ENCODE assay signal across 12 cellular contexts in the genomic region with DNA sequence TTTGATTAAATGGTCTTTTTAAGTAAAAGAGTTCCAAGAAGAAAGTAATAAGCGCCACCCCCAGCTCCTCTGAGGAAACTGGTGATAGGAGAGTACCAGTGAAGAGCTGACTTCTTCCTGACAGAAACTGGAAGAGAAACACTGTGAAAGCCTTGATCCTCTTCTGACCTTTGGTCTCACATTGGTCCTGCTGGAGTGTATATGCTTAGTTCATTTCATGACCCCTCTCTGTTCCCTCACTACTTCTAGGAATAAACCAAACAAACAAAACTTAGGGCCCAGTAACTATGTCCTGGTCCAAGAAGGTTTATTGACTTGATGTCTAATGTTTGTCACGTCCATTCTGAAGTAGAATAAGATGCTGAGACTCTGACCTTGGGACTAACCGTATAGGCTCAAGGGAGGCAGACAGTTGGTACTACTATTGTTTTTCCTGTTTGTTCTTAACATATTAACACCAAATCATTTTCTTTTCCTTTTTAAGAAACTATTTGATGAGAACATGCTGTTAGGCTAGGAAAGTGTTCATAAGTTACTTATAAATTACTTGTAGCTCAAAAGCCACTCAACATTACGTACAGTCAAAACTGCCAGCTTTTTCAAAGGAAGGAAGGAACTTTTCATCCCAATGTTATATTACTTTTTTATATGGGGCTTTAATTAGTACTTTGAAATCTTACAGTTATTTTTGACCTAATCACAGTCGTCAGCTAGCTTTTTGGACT. TPM values are rescaled to one million over a fixed set of nuclear protein-coding genes. Genes with fewer than 3 reads are reported as not detected.
A peak's percentile ranks its signal among the peaks of the same experiment; 100 is the strongest.
DNase-seq lines count a peak whose midpoint lies in the region; ATAC-seq and TF ChIP-seq lines count a peak whose summit lies in the region.
"Had no signal": no experiment of that assay in that cellular context is flagged by ENCODE, and none has a peak within 500 bp of the region (broad histone marks: within the 10 kb centered on the region; RNA-seq: fewer than 3 reads in every experiment).

No MANE protein-coding gene starts in this region.

- H3K27me3 ChIP-seq in neutrophil = no peaks in the 10 kb centered on the region

- no peaks in the 10 kb centered on the region for H3K9me3 ChIP-seq in neutrophil
- H3K9me3 ChIP-seq: A549 had no signal

- ATAC-seq in GM21737 (IDR thresholded peaks at IDR 0.05; ENCODE audit: unreplicated experiment) (peak; percentile 50), HG03571 (IDR thresholded peaks at IDR 0.05; ENCODE audit: unreplicated experiment) (peak; percentile 40)
- ATAC-seq: A549 had no signal

- H3K9me3 Mint-ChIP-seq in activated CD4-positive, alpha-beta T cell treated with anti-CD3 and anti-CD28 coated beads, Interleukin-2, amount 10 ng/mL, durations not matched to agents 7 days and 5 days = no peaks in the 10 kb centered on the region
- H3K9me3 Mint-ChIP-seq: brain had no signal

- H3K27ac Mint-ChIP-seq in activated CD4-positive, alpha-beta T cell treated with anti-CD3 and anti-CD28 coated beads, Interleukin-2, amount 10 ng/mL, durations not matched to agents 7 days and 5 days = peak overlapping the region; percentile 25

- peaks cover 97% of the 10 kb centered on the region for H3K36me3 ChIP-seq in neutrophil

- H3K27ac ChIP-seq in neutrophil = peak overlapping the region; percentile 9
- H3K27ac ChIP-seq: A549 had no signal

- H3K36me3 Mint-ChIP-seq in activated CD4-positive, alpha-beta T cell treated with anti-CD3 and anti-CD28 coated beads, Interleukin-2, amount 10 ng/mL, durations not matched to agents 7 days and 5 days (ENCODE audit: low read depth) = peaks cover 56% of the 10 kb centered on the region

- CTCF ChIA-PET in activated CD4-positive, alpha-beta T cell treated with anti-CD3 and anti-CD28 coated beads, Interleukin-2, amount 10 ng/mL, durations not matched to agents 7 days and 5 days (lab: Charles Lee) = interaction anchor here (1.2 kb wide), 1 partner anchor 166 kb away, joined by 3 read pairs; no protein-coding TSS in a partner anchor

- TF ChIP-seq CTCF in neutrophil (IDR thresholded peaks at IDR 0.05) = no peak

- H3K4me3 Mint-ChIP-seq in activated CD4-positive, alpha-beta T cell treated with anti-CD3 and anti-CD28 coated beads, Interleukin-2, amount 10 ng/mL, durations not matched to agents 7 days and 5 days = no peak overlapping the region
- H3K4me3 Mint-ChIP-seq: brain had no signal

- POLR2A ChIA-PET in activated CD4-positive, alpha-beta T cell treated with anti-CD3 and anti-CD28 coated beads, Interleukin-2, amount 10 ng/mL, durations not matched to agents 7 days and 5 days (lab: Charles Lee) = no interaction called here

- DNase-seq in activated CD4-positive, alpha-beta T cell treated with anti-CD3 and anti-CD28 coated beads, Interleukin-2, amount 10 ng/mL, durations not matched to agents 7 days and 5 days = no peak
- DNase-seq in activated CD4-positive, alpha-beta T cell treated with anti-CD3 and anti-CD28 coated beads for 4 hours = no peak
- DNase-seq in SHP77 treated with DMSO at 0.1 percent for 48 hours (lab: John Stamatoyannopoulos, UW) (no peak), HuH-7.5 (ENCODE audit: low spot score) (no peak), NCI-H2029 (lab: John Stamatoyannopoulos, UW) (no peak)
- DNase-seq: erythroblast, NCI-H2171 treated with DMSO at 0.1 percent for 48 hours had no signal

- no peak overlapping the region for H3K4me3 ChIP-seq in neutrophil (ENCODE audit: low read depth in 1 of 2, low read length in 1 of 2)

- peaks cover 22% of the 10 kb centered on the region for H3K4me1 Mint-ChIP-seq in activated CD4-positive, alpha-beta T cell treated with anti-CD3 and anti-CD28 coated beads, Interleukin-2, amount 10 ng/mL, durations not matched to agents 7 days and 5 days
- H3K4me1 Mint-ChIP-seq: brain had no signal

- H3K4me1 ChIP-seq in neutrophil (ENCODE audit: control insufficient read depth in 1 of 2, insufficient read depth in 1 of 2, low read depth in 1 of 2, low read length in 1 of 2) = peaks cover 3 to 5% of the 10 kb centered on the region in 2 experiments

- H3K27me3 Mint-ChIP-seq in activated CD4-positive, alpha-beta T cell treated with anti-CD3 and anti-CD28 coated beads, Interleukin-2, amount 10 ng/mL, durations not matched to agents 7 days and 5 days = no peaks in the 10 kb centered on the region
- H3K27me3 Mint-ChIP-seq: brain had no signal

RNA-seq across cellular contexts. Expression of gene MIER1, which starts 57.9 kb away (rescaled TPM):
- total RNA-seq in activated CD4-positive, alpha-beta T cell treated with anti-CD3 and anti-CD28 coated beads, Interleukin-2, amount 10 ng/mL, durations not matched to agents 7 days and 5 days = 10 to 100 TPM; 54.2 to 56.9 TPM

RNA-seq across cellular contexts. Expression of gene DNAI4, which starts 58.1 kb away (rescaled TPM):
- 1 to 10 TPM; 2.9 to 4.2 TPM for total RNA-seq in activated CD4-positive, alpha-beta T cell treated with anti-CD3 and anti-CD28 coated beads, Interleukin-2, amount 10 ng/mL, durations not matched to agents 7 days and 5 days
